1 cellular context compared by ENCODE assay signal in genomic region chr5:1800470-1801060, GRCh38.
TF ChIP-seq lines count a peak whose summit lies in the region.

No MANE protein-coding gene starts in this region.

TF ChIP-seq in GM12878, 131 proteins besides CTCF, POLR2A, EP300 and RAD21 (continued from another document):
- TF ChIP-seq ZBTB40 (IDR thresholded peaks at IDR 0.05; ENCODE audit: borderline replicate concordance) (peak; percentile 7; the same call in 1 of the 2 replicates), GABPA (IDR thresholded peaks at IDR 0.05; ENCODE audit: low read depth) (no peak), RAD51 (IDR thresholded peaks at IDR 0.05) (peak; percentile 92), CBFB (IDR thresholded peaks at IDR 0.05; ENCODE audit: low read depth) (peak; percentile 60; the same call in 1 of the 2 replicates), RUNX3 (IDR thresholded peaks at IDR 0.05; ENCODE audit: low read length) (peak; percentile 61), STAT3 (IDR thresholded peaks at IDR 0.05; ENCODE audit: low read depth, low read length) (no peak)
